8 cellular contexts compared by ENCODE assay signal in the genomic region with DNA sequence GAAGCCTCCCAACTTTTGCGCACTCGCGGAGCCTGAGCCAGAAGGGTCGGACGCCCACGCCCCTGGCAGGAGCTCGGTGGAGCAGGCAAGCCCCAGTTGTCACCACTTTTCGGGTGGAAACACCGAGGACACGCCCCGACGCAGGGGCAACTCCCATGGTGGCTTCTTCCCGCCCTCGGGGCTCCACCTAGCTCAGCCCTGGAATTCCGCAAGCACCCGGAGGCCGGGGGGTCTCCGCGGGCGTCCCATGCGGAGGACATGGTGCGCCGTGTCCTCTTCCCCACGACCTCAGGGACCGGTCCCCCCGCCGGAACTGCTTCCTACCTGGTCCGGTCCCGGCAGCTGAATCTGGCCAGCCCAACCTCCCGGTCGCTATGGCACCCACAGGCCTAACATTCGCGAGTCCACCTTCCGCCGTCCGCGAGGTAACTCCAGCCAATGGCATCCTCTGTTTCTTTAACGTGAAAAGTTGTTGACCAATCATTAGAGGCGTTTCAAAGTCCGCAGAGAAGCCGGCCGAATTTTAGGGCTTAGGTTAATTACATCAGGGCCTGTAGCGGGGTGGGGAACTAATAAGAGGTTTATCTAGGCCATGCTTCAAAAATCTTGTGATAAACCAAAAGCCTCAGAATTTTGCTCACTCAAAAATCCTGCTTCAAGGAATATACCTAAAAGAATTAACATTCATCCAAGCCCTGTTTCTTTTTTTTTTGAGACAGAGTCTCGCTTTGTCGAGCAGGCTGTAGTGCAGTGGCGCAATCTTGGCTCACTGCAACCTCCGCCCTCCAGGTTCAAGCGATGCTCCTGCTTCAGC. TPM values are rescaled to one million over a fixed set of nuclear protein-coding genes. Genes with fewer than 3 reads are reported as not detected.
DNase-seq lines count a peak whose midpoint lies in the region; ATAC-seq and TF ChIP-seq lines count a peak whose summit lies in the region.

A gene with protein sequence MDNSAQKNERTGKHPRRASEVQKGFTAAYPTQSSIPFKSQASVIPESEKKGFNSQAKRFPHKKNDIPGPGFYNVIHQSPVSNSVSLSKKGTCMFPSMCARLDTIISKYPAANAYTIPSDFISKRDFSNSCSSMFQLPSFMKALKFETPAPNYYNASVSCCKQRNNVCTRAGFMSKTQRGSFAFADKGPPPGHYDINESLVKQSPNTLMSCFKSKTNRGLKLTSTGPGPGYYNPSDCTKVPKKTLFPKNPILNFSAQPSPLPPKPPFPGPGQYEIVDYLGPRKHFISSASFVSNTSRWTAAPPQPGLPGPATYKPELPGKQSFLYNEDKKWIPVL (minus strand): TSS at position 433 of the 814 bp plus-strand sequence. CDS start 12,394 bp downstream, outside the sequence.

- H3K4me1 Mint-ChIP-seq in CD14-positive monocyte, result peaks cover 52% of the 10 kb centered on the region
- H3K4me1 Mint-ChIP-seq in activated CD4-positive, alpha-beta T cell treated with anti-CD3 and anti-CD28 coated beads, Interleukin-2, amount 10 ng/mL, durations not matched to agents 24 days and 14 days, result peaks cover 43% of the 10 kb centered on the region

- TF ChIP-seq CTCF in CD14-positive monocyte (IDR thresholded peaks at IDR 0.05), result no peak

- peaks cover 0 to 6% (median 0%) of the 10 kb centered on the region in 3 donors for H3K27me3 Mint-ChIP-seq in CD14-positive monocyte (ENCODE audit: low read depth in 3 of 3)
- no peaks in the 10 kb centered on the region for H3K27me3 Mint-ChIP-seq in activated CD4-positive, alpha-beta T cell treated with anti-CD3 and anti-CD28 coated beads, Interleukin-2, amount 10 ng/mL, durations not matched to agents 24 days and 14 days

- DNase-seq in CD14-positive monocyte (ENCODE audit: low spot score) (peak; percentile 83), NCI-H510A (lab: John Stamatoyannopoulos, UW) (peak; percentile 77), dedifferentiated amniotic fluid mesenchymal stem cell (ENCODE audit: extremely low spot score) (peak; percentile 83), kidney tubule cell (ENCODE audit: low spot score) (peak; percentile 94)
- peak; percentile 95 for DNase-seq in activated CD4-positive, alpha-beta T cell treated with anti-CD3 and anti-CD28 coated beads, Interleukin-2, amount 10 ng/mL, durations not matched to agents 24 days and 14 days
- DNase-seq in stimulated activated CD4-positive, alpha-beta T cell treated with anti-CD3 and anti-CD28 coated beads, Interleukin-15, amount 100 ng/mL, for 48 hours (ENCODE audit: low read depth in 2 of 2), result peak; percentile 63 to 73

- peak within 1 kb of the TSS; percentile 59 to 87 (median 77) for H3K27ac Mint-ChIP-seq in CD14-positive monocyte
- peak within 1 kb of the TSS; percentile 87 for H3K27ac Mint-ChIP-seq in activated CD4-positive, alpha-beta T cell treated with anti-CD3 and anti-CD28 coated beads, Interleukin-2, amount 10 ng/mL, durations not matched to agents 24 days and 14 days

- peak within 1 kb of the TSS; percentile 82 to 89 for H3K4me3 Mint-ChIP-seq in CD14-positive monocyte
- peak within 1 kb of the TSS; percentile 89 for H3K4me3 Mint-ChIP-seq in activated CD4-positive, alpha-beta T cell treated with anti-CD3 and anti-CD28 coated beads, Interleukin-2, amount 10 ng/mL, durations not matched to agents 24 days and 14 days

- peak; percentile 31 for ATAC-seq in HG02678 (IDR thresholded peaks at IDR 0.05; ENCODE audit: unreplicated experiment)
- no peak for ATAC-seq in GM21786 (IDR thresholded peaks at IDR 0.05; ENCODE audit: unreplicated experiment)

- intact Hi-C loops in CD14-positive monocyte (cut with micrococcal nuclease), result no loop called here
- intact Hi-C loops in activated CD4-positive, alpha-beta T cell treated with anti-CD3 and anti-CD28 coated beads, Interleukin-2, amount 10 ng/mL, durations not matched to agents 24 days and 14 days (cut with micrococcal nuclease), result loop anchor here (2.0 kb wide), 1 partner anchor 21 kb away; no protein-coding TSS in a partner anchor

- no peaks in the 10 kb centered on the region for H3K9me3 Mint-ChIP-seq in CD14-positive monocyte
- H3K9me3 Mint-ChIP-seq in activated CD4-positive, alpha-beta T cell treated with anti-CD3 and anti-CD28 coated beads, Interleukin-2, amount 10 ng/mL, durations not matched to agents 24 days and 14 days, result no peaks in the 10 kb centered on the region

- peaks cover 0 to 2% of the 10 kb centered on the region in 2 donors for H3K36me3 Mint-ChIP-seq in CD14-positive monocyte
- H3K36me3 Mint-ChIP-seq in activated CD4-positive, alpha-beta T cell treated with anti-CD3 and anti-CD28 coated beads, Interleukin-2, amount 10 ng/mL, durations not matched to agents 24 days and 14 days (ENCODE audit: low read depth), result peaks cover 2% of the 10 kb centered on the region

RNA-seq across cellular contexts. Expression of the gene that starts here (rescaled TPM):
- under 1 TPM; 0.60 to 0.85 TPM for polyA plus RNA-seq in CD14-positive monocyte
- total RNA-seq in activated CD4-positive, alpha-beta T cell treated with anti-CD3 and anti-CD28 coated beads, Interleukin-2, amount 10 ng/mL, durations not matched to agents 24 days and 14 days, result 3.8 and 5.0 TPM in 2 replicates

Comparison
In these comparisons a context has a peak if more than half of its experiments do, and no peak if none do; other contexts are left out.
1. Peak in DNase-seq in CD14-positive monocyte; RNA of the gene not detected or under 1 TPM.